ENCODE assay signal across 8 cellular contexts in the genomic region with DNA sequence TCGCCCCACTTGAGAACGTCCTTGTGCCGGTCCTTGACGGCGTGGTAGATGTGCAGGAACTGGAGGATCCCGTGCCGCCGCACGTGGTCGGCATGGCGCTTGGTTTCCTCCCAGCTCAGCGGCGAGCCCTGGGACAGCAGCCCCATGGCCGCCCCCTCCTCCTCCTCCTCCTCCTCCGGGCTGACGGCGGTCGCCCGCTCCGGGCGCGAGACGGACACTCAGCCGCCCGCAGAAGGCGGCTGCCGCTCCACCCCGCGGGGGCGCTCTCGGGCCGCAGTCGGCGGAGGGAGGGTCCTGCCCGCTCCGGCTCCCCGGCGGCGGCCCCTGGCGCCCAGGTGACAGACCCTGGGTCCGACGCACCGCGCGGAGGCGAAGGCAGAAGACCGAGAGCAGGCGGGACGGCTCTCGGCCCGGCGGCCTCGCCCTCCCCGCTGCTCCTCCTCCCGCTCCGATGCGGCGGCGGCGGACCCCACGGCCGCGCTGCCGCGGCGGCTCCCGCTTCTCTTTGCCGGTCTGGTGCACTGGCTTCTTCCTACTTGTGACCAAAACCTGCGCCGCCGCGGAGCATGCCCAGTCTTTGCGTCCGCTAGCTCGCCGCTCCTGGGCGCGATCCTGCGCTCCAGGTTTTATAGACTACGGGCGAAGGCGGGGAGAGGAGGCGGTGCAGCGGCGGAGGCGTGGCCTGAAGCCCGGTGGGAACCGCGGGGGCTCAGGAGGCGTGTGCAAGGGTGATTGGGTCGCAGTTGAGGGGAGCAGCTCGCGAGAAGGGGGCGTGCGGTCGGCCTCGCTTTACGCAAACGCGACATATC. TPM values are rescaled to one million over a fixed set of nuclear protein-coding genes. Genes with fewer than 3 reads are reported as not detected.
DNase-seq lines count a peak whose midpoint lies in the region; ATAC-seq and TF ChIP-seq lines count a peak whose summit lies in the region.

A gene (minus strand): TSS at position 602 of the 809 bp plus-strand sequence. CDS start 456 bp downstream, at position 146.

- peaks cover 23% of the 10 kb centered on the region for H3K4me1 ChIP-seq in mammary epithelial cell (ENCODE audit: insufficient read depth, low read length)

- peaks cover 51% of the 10 kb centered on the region for H3K79me2 ChIP-seq in mammary epithelial cell (ENCODE audit: insufficient read depth, low read length)

- peak within 1 kb of the TSS; percentile 75 for H2AFZ ChIP-seq in mammary epithelial cell (ENCODE audit: low read depth, low read length)

- intact Hi-C loops in mammary epithelial cell (cut with micrococcal nuclease): loop anchor here (1.0 to 2.0 kb wide), 5 partner anchors 51 to 180 kb away; no protein-coding TSS in a partner anchor

- POLR2A ChIA-PET in AG04449 (lab: Yijun Ruan, JAX): interaction anchor here (0.6 to 1.7 kb wide), 3 partner anchors 12 to 49 kb away, joined by 4 to 13 read pairs (median 5); no protein-coding TSS in a partner anchor

- WGBS in mammary epithelial cell (ENCODE audit: low coverage, missing lambda C conversion rate): 4% methylated on average over 38 of the region's 100 CpGs

- no TSS peak for BruUV-seq in mammary epithelial cell (replicated peaks; lab: Mats Ljungman, UMichigan)

- TF ChIP-seq CTCF in AG04449 (IDR thresholded peaks at IDR 0.05; ENCODE audit: insufficient read depth, low read length, missing control alignments) (peak; percentile 66), WERI-Rb-1 (IDR thresholded peaks at IDR 0.05; ENCODE audit: low read depth, low read length) (peak; percentile 89), mammary epithelial cell (conservative IDR thresholded peaks at IDR 0.05 in 1 of 2, IDR thresholded peaks at IDR 0.05 in 1 of 2; ENCODE audit: extremely low read depth in 1 of 2, insufficient read depth in 1 of 2, low read depth in 1 of 2, low read length in 2 of 2) (peak; percentile 26 to 55)

- peak; percentile 61 for ATAC-seq in GM18867 (IDR thresholded peaks at IDR 0.05; ENCODE audit: unreplicated experiment)
- ATAC-seq in HG03103 (IDR thresholded peaks at IDR 0.05; ENCODE audit: low read depth, unreplicated experiment): peak; percentile 51

- H3K9ac ChIP-seq in mammary epithelial cell (ENCODE audit: insufficient read depth, low read length): peak within 1 kb of the TSS; percentile 80

- H3K9me3 ChIP-seq in WERI-Rb-1 (ENCODE audit: severe bottlenecking): peaks cover 4% of the 10 kb centered on the region
- H3K9me3 ChIP-seq in mammary epithelial cell (replicated peaks; ENCODE audit: insufficient read depth, low read length): no peaks in the 10 kb centered on the region

- in situ Hi-C loops in mammary epithelial cell (cut with MboI; ENCODE audit: low sequenced_read_pairs in 2 of 2): loop anchor here (5.0 to 10.0 kb wide), 3 partner anchors 70 to 103 kb away; no protein-coding TSS in a partner anchor

- peak within 1 kb of the TSS; percentile 87 for H3K4me2 ChIP-seq in mammary epithelial cell (ENCODE audit: insufficient read depth, low read depth, low read length)

- no peaks in the 10 kb centered on the region for H4K20me1 ChIP-seq in mammary epithelial cell (ENCODE audit: insufficient read depth, low read length)

- H3K36me3 ChIP-seq in WERI-Rb-1 (peaks cover 7% of the 10 kb centered on the region), mammary epithelial cell (ENCODE audit: insufficient read depth, low read length) (no peaks in the 10 kb centered on the region)

- dilution Hi-C loops in mammary epithelial cell (cut with HindIII; ENCODE audit: low sequenced_read_pairs): no loop called here

- H3K4me3 ChIP-seq in AG04449 (ENCODE audit: low read depth, low read length) (peak within 1 kb of the TSS; percentile 85), WERI-Rb-1 (ENCODE audit: low read depth, low read length) (peak within 1 kb of the TSS; percentile 93), mammary epithelial cell (replicated peaks in 1 of 3; ENCODE audit: insufficient read depth in 1 of 3, low read depth in 2 of 3, low read length in 3 of 3) (peak within 1 kb of the TSS; percentile 73 to 87 (median 79))

- H3K27ac ChIP-seq in WERI-Rb-1: peak within 1 kb of the TSS; percentile 89
- peak within 1 kb of the TSS; percentile 85 for H3K27ac ChIP-seq in mammary epithelial cell (ENCODE audit: insufficient read depth, low read depth, low read length)

- peak; percentile 71 for DNase-seq in AG04449 (ENCODE audit: low read depth, low spot score)
- DNase-seq in NCI-H2171 treated with DMSO at 0.1 percent for 48 hours (lab: John Stamatoyannopoulos, UW): peak; percentile 93
- DNase-seq in WERI-Rb-1: peak; percentile 99
- DNase-seq in mammary epithelial cell: peak; percentile 94
- DNase-seq in iPS-NIHi7 (ENCODE audit: extremely low spot score): peak; percentile 89
- peak; percentile 86 for DNase-seq in smooth muscle cell of the brain vasculature (ENCODE audit: low read depth, low spot score)

- CTCF ChIA-PET in AG04449 (lab: Yijun Ruan, JAX) (interaction anchor here (0.7 to 5.6 kb wide), 20 partner anchors 10 to 183 kb away, joined by 3 to 50 read pairs (median 4); no protein-coding TSS in a partner anchor), mammary epithelial cell (lab: Charles Lee; ENCODE audit: low non-redundant PET) (interaction anchor here (0.7 kb wide), 1 partner anchor 67 kb away, joined by 3 read pairs; no protein-coding TSS in a partner anchor)

- H3K27me3 ChIP-seq in WERI-Rb-1 (ENCODE audit: insufficient read depth, low read depth, severe bottlenecking) (no peaks in the 10 kb centered on the region), mammary epithelial cell (ENCODE audit: insufficient read depth, low read length) (no peaks in the 10 kb centered on the region)

RNA-seq across cellular contexts. Expression of the gene that starts here (rescaled TPM):
- total RNA-seq in mammary epithelial cell: 100 to 1,000 TPM in 1 of 2 donors, 10 to 100 TPM in 1; 94.7 to 128 TPM
- 59.8 TPM for polyA plus RNA-seq in mammary epithelial cell
- polyA minus RNA-seq in mammary epithelial cell: 69.6 TPM

Comparison
In these comparisons a context has a peak if more than half of its experiments do, and no peak if none do; other contexts are left out.
1. Peak in every context shown above with its lines: DNase-seq, ATAC-seq, H3K4me3 ChIP-seq and H3K27ac ChIP-seq.